In genomic region chr1:98323906-98324358, GRCh38 we compare ENCODE assay signal across 8 cellular contexts.
A peak's percentile ranks its signal among the peaks of the same experiment; 100 is the strongest.
DNase-seq lines count a peak whose midpoint lies in the region; ATAC-seq, FAIRE-seq and TF ChIP-seq lines count a peak whose summit lies in the region.

No MANE protein-coding gene starts in this region.

- no peak overlapping the region for H3K4me3 ChIP-seq in A673 (ENCODE audit: low read depth, low read length, poor library complexity, severe bottlenecking)

- H3K4me1 ChIP-seq in A673 (ENCODE audit: insufficient read depth, low read length, poor library complexity, severe bottlenecking) = peaks cover 55% of the 10 kb centered on the region

- no peaks in the 10 kb centered on the region for H3K9me3 Mint-ChIP-seq in activated CD8-positive, alpha-beta T cell treated with anti-CD3 and anti-CD28 coated beads, Interleukin-2, amount 10 ng/mL, durations not matched to agents 7 days and 5 days (ENCODE audit: insufficient read depth)
- H3K9me3 Mint-ChIP-seq in immature natural killer cell = no peaks in the 10 kb centered on the region

- FAIRE-seq in HTR-8/SVneo (lab: Jason Lieb, UNC) = peak; percentile 87
- peak; percentile 44 for FAIRE-seq in urothelium cell line (lab: Jason Lieb, UNC)

- intact Hi-C loops in A673 (cut with micrococcal nuclease; ENCODE audit: unreplicated experiment) = loop anchor here (5.0 kb wide), 3 partner anchors 83 to 128 kb away; no protein-coding TSS in a partner anchor

- POLR2A ChIA-PET in A673 (lab: Charles Lee; ENCODE audit: low non-redundant PET) = no interaction called here
- POLR2A ChIA-PET in activated CD8-positive, alpha-beta T cell treated with anti-CD3 and anti-CD28 coated beads, Interleukin-2, amount 10 ng/mL, durations not matched to agents 7 days and 5 days (lab: Charles Lee) = no interaction called here

- H3K4me3 Mint-ChIP-seq in activated CD8-positive, alpha-beta T cell treated with anti-CD3 and anti-CD28 coated beads, Interleukin-2, amount 10 ng/mL, durations not matched to agents 7 days and 5 days = peak overlapping the region; percentile 9
- H3K4me3 Mint-ChIP-seq in immature natural killer cell = peak overlapping the region; percentile 59 to 79 (median 72)

- no TSS peak for BruUV-seq in A673 (replicated peaks; lab: Mats Ljungman, UMichigan)

- no peaks in the 10 kb centered on the region for H3K36me3 ChIP-seq in A673 (ENCODE audit: insufficient read depth, low read length, poor library complexity, severe bottlenecking)

- peaks cover 7% of the 10 kb centered on the region for H3K27me3 Mint-ChIP-seq in activated CD8-positive, alpha-beta T cell treated with anti-CD3 and anti-CD28 coated beads, Interleukin-2, amount 10 ng/mL, durations not matched to agents 7 days and 5 days (ENCODE audit: low read depth)
- H3K27me3 Mint-ChIP-seq in immature natural killer cell (ENCODE audit: low read depth in 3 of 3) = peaks cover 0 to 5% (median 0%) of the 10 kb centered on the region in 3 donors

- H3K36me3 Mint-ChIP-seq in activated CD8-positive, alpha-beta T cell treated with anti-CD3 and anti-CD28 coated beads, Interleukin-2, amount 10 ng/mL, durations not matched to agents 7 days and 5 days (ENCODE audit: low read depth) = no peaks in the 10 kb centered on the region
- H3K36me3 Mint-ChIP-seq in immature natural killer cell = peaks cover 0 to 9% (median 0%) of the 10 kb centered on the region in 3 donors

- peak overlapping the region; percentile 94 for H3K27ac ChIP-seq in A673 (ENCODE audit: low read depth, low read length, poor library complexity, severe bottlenecking)

- H3K27me3 ChIP-seq in A673 (replicated peaks; ENCODE audit: insufficient read depth, low read depth, low read length, poor library complexity) = no peaks in the 10 kb centered on the region

- no peak for TF ChIP-seq CTCF in A673 (conservative IDR thresholded peaks at IDR 0.05; ENCODE audit: low read depth, low read length)

- DNase-seq in A673 (ENCODE audit: low spot score) (peak; percentile 97), HTR-8/SVneo (ENCODE audit: insufficient read length, low spot score) (peak; percentile 42), immature natural killer cell (peak; percentile 50 to 64 (median 56)), urothelium cell line (ENCODE audit: low spot score) (peak; percentile 81), NCI-H2107 (lab: John Stamatoyannopoulos, UW) (no peak), activated T-cell treated with anti-CD3 and anti-CD28 coated beads for 4 hours (no peak)
- DNase-seq in activated CD8-positive, alpha-beta T cell treated with anti-CD3 and anti-CD28 coated beads, Interleukin-2, amount 10 ng/mL, durations not matched to agents 7 days and 5 days = peak; percentile 26

- CTCF ChIA-PET in A673 (lab: Charles Lee) = interaction anchor here (0.6 kb wide), 1 partner anchor 128 kb away, joined by 3 read pairs; no protein-coding TSS in a partner anchor
- CTCF ChIA-PET in activated CD8-positive, alpha-beta T cell treated with anti-CD3 and anti-CD28 coated beads, Interleukin-2, amount 10 ng/mL, durations not matched to agents 7 days and 5 days (lab: Charles Lee) = interaction anchor here (1.0 kb wide), 1 partner anchor 53 kb away, joined by 3 read pairs; no protein-coding TSS in a partner anchor

- peaks cover 18% of the 10 kb centered on the region for H3K4me1 Mint-ChIP-seq in activated CD8-positive, alpha-beta T cell treated with anti-CD3 and anti-CD28 coated beads, Interleukin-2, amount 10 ng/mL, durations not matched to agents 7 days and 5 days (ENCODE audit: low read depth)
- H3K4me1 Mint-ChIP-seq in immature natural killer cell = peaks cover 37 to 56% of the 10 kb centered on the region in 2 donors

- peak overlapping the region; percentile 36 for H3K27ac Mint-ChIP-seq in activated CD8-positive, alpha-beta T cell treated with anti-CD3 and anti-CD28 coated beads, Interleukin-2, amount 10 ng/mL, durations not matched to agents 7 days and 5 days
- peak overlapping the region; percentile 5 to 79 (median 52) for H3K27ac Mint-ChIP-seq in immature natural killer cell

- H3K9me3 ChIP-seq in A673 (ENCODE audit: low read depth, low read length, poor library complexity, severe bottlenecking) = peaks cover 4% of the 10 kb centered on the region

- peak; percentile 61 for ATAC-seq in activated CD8-positive, alpha-beta T cell treated with anti-CD3 and anti-CD28 coated beads, Interleukin-2, amount 10 ng/mL, durations not matched to agents 7 days and 5 days
- no peak for ATAC-seq in HG03442 (IDR thresholded peaks at IDR 0.05; ENCODE audit: unreplicated experiment)

Comparison
In these comparisons a context has a peak if more than half of its experiments do, and no peak if none do; other contexts are left out.
1. DNase-seq: peak in A673 (single experiment), HTR-8/SVneo (single experiment), activated CD8-positive, alpha-beta T cell treated with anti-CD3 and anti-CD28 coated beads, Interleukin-2, amount 10 ng/mL, durations not matched to agents 7 days and 5 days (single experiment), immature natural killer cell (3 of 3) and urothelium cell line (single experiment); none in NCI-H2107 (single experiment) and activated T-cell treated with anti-CD3 and anti-CD28 coated beads for 4 hours (single experiment).